ENCODE assay signal across 8 cellular contexts in genomic region chr17:50183439-50184001, GRCh38.
DNase-seq lines count a peak whose midpoint lies in the region; ATAC-seq and FAIRE-seq lines count a peak whose summit lies in the region.

No MANE protein-coding gene starts in this region.

- peak overlapping the region; percentile 15 to 57 for H3K4me3 Mint-ChIP-seq in effector memory CD8-positive, alpha-beta T cell

- peak overlapping the region in 1 of 2 donors; percentile 20 for H3K27ac Mint-ChIP-seq in effector memory CD8-positive, alpha-beta T cell

- peaks cover 18% of the 10 kb centered on the region for H3K4me1 ChIP-seq in NT2/D1 (ENCODE audit: insufficient read depth, insufficient read length)

- H3K27me3 ChIP-seq in NT2/D1 (ENCODE audit: insufficient read depth, insufficient read length), result no peaks in the 10 kb centered on the region

- peak; percentile 29 for ATAC-seq in effector memory CD8-positive, alpha-beta T cell (replicated peaks)
- ATAC-seq in HG02763 (IDR thresholded peaks at IDR 0.05; ENCODE audit: unreplicated experiment), result no peak

- peaks cover 6 to 15% of the 10 kb centered on the region in 2 donors for H3K4me1 Mint-ChIP-seq in effector memory CD8-positive, alpha-beta T cell (ENCODE audit: low read depth in 2 of 2)

- peaks cover 6% of the 10 kb centered on the region for H3K36me3 Mint-ChIP-seq in effector memory CD8-positive, alpha-beta T cell (ENCODE audit: insufficient read depth)

- H3K27me3 Mint-ChIP-seq in effector memory CD8-positive, alpha-beta T cell, result peaks cover 5 to 23% of the 10 kb centered on the region in 2 donors

- no peaks in the 10 kb centered on the region for H3K9me3 Mint-ChIP-seq in effector memory CD8-positive, alpha-beta T cell

- H3K9me3 ChIP-seq in NT2/D1 (ENCODE audit: insufficient read depth, low read length), result no peaks in the 10 kb centered on the region

- H3K4me3 ChIP-seq in NT2/D1 (ENCODE audit: insufficient read length, low read depth) (no peak overlapping the region), skin epidermis (no peak overlapping the region)

- H3K27ac ChIP-seq in skin epidermis, result peak overlapping the region in 15 of 21 experiments; percentile 1 to 97 (median 66)

- peaks cover 50% of the 10 kb centered on the region for H3K36me3 ChIP-seq in NT2/D1 (ENCODE audit: insufficient read depth, insufficient read length, low read length)

- H3K9ac ChIP-seq in NT2/D1 (ENCODE audit: insufficient read length, low read depth), result peak overlapping the region; percentile 26

- peak; percentile 75 for FAIRE-seq in GM18507 (lab: Jason Lieb, UNC)

- no peak for DNase-seq in GM18507 (ENCODE audit: extremely low spot score, insufficient read length, low read depth)
- DNase-seq in NT2/D1 (ENCODE audit: low read depth, low spot score), result no peak
- no peak for DNase-seq in effector memory CD8-positive, alpha-beta T cell
- no peak for DNase-seq in iPS-NIHi7 (ENCODE audit: extremely low spot score)
- no peak for DNase-seq in LoVo (ENCODE audit: low spot score)
- DNase-seq in NCI-H2196 treated with DMSO at 0.1 percent for 48 hours (lab: John Stamatoyannopoulos, UW; ENCODE audit: unreplicated experiment), result no peak
